In genomic region chr1:48889615-48890014, GRCh38 we compare ENCODE assay signal across 28 cellular contexts.
"Had no signal": no experiment of that assay in that cellular context is flagged by ENCODE, and none has a peak within 500 bp of the region (broad histone marks: within the 10 kb centered on the region; RNA-seq: fewer than 3 reads in every experiment).

No MANE protein-coding gene starts in this region.

- H3K9me3 Mint-ChIP-seq: neural crest cell; stimulated activated naive CD8-positive, alpha-beta T cell treated with anti-CD3 and anti-CD28 coated beads, Interleukin-15, amount 100 ng/mL, for 72 hours; type B pancreatic cell had no signal

- DNase-seq: hippocampal formation; immature natural killer cell; kidney; left colon; left lung; lower lobe of right lung; mammary epithelial cell; midbrain; mucosa of descending colon; naive thymus-derived CD4-positive, alpha-beta T cell; nucleus accumbens; right lobe of liver; stimulated activated CD4-positive, alpha-beta T cell treated with anti-CD3 and anti-CD28 coated beads, Interleukin-1b, Interleukin-23, amount 100 ng/mL, for 48 hours; stimulated activated CD4-positive, alpha-beta T cell treated with anti-CD3 and anti-CD28 coated beads, Interleukin-2, amount 100 ng/mL, for 48 hours; stimulated activated CD4-positive, alpha-beta T cell treated with anti-CD3 and anti-CD28 coated beads, Interleukin-4, amount 100 ng/mL, for 4 hours; stimulated activated CD8-positive, alpha-beta memory T cell treated with anti-CD3 and anti-CD28 coated beads, Interleukin-4, amount 100 ng/mL, for 48 hours; stimulated activated naive CD4-positive, alpha-beta T cell treated with Interleukin-2 at 50 U/mL for 16 hours; stimulated activated naive CD8-positive, alpha-beta T cell treated with anti-CD3 and anti-CD28 coated beads, Interleukin-15, amount 100 ng/mL, for 72 hours; substantia nigra; uterus had no signal

- H3K27ac ChIP-seq: left lung, lower lobe of right lung, parathyroid adenoma, right atrium auricular region, right lobe of liver, tibial nerve, uterus had no signal

- H3K79me2 ChIP-seq: parathyroid adenoma had no signal

- H3K36me3 Mint-ChIP-seq: immature natural killer cell; naive thymus-derived CD4-positive, alpha-beta T cell; natural killer cell treated with Interleukin-12 subunit alpha and Interleukin-12 subunit beta and Interleukin-15 and Interleukin-18, amount 100 ng/mL, for 72 hours; stimulated activated memory B cell treated with anti-CD40 and anti-IgM and Interleukin-4, amounts not matched to agents 10 μg/mL and 1 μg/mL and 100 μg/mL, for 72 hours; type B pancreatic cell had no signal

- ATAC-seq: left colon; left lung; lower lobe of right lung; mucosa of descending colon; naive thymus-derived CD4-positive, alpha-beta T cell; natural killer cell treated with Interleukin-12 subunit alpha and Interleukin-12 subunit beta and Interleukin-15 and Interleukin-18, amount 100 ng/mL, for 72 hours; right lobe of liver; stimulated activated memory B cell treated with anti-CD40 and anti-IgM and Interleukin-4, amounts not matched to agents 10 μg/mL and 1 μg/mL and 100 μg/mL, for 72 hours; stimulated activated naive CD8-positive, alpha-beta T cell treated with anti-CD3 and anti-CD28 coated beads, Interleukin-15, amount 100 ng/mL, for 72 hours had no signal

- H3K27ac Mint-ChIP-seq: immature natural killer cell; naive thymus-derived CD4-positive, alpha-beta T cell; natural killer cell treated with Interleukin-12 subunit alpha and Interleukin-12 subunit beta and Interleukin-15 and Interleukin-18, amount 100 ng/mL, for 72 hours; stimulated activated memory B cell treated with anti-CD40 and anti-IgM and Interleukin-4, amounts not matched to agents 10 μg/mL and 1 μg/mL and 100 μg/mL, for 72 hours; stimulated activated naive CD8-positive, alpha-beta T cell treated with anti-CD3 and anti-CD28 coated beads, Interleukin-15, amount 100 ng/mL, for 72 hours; type B pancreatic cell had no signal

- H2AFZ ChIP-seq: parathyroid adenoma had no signal

- H3K4me3 ChIP-seq: left lung, lower lobe of right lung, mucosa of descending colon, right atrium auricular region, right lobe of liver, smooth muscle cell, tibial nerve, uterus had no signal

- H3K9me3 ChIP-seq: left lung, lower lobe of right lung, mucosa of descending colon, right atrium auricular region, right lobe of liver, uterus had no signal

- H3K4me1 ChIP-seq: left lung, lower lobe of right lung, parathyroid adenoma, right atrium auricular region, right lobe of liver, tibial nerve, uterus had no signal

- H3K4me1 Mint-ChIP-seq: immature natural killer cell; naive thymus-derived CD4-positive, alpha-beta T cell; neural crest cell; stimulated activated naive CD8-positive, alpha-beta T cell treated with anti-CD3 and anti-CD28 coated beads, Interleukin-15, amount 100 ng/mL, for 72 hours had no signal

- H3K4me3 Mint-ChIP-seq: immature natural killer cell; naive thymus-derived CD4-positive, alpha-beta T cell; natural killer cell treated with Interleukin-12 subunit alpha and Interleukin-12 subunit beta and Interleukin-15 and Interleukin-18, amount 100 ng/mL, for 72 hours; neural crest cell; stimulated activated memory B cell treated with anti-CD40 and anti-IgM and Interleukin-4, amounts not matched to agents 10 μg/mL and 1 μg/mL and 100 μg/mL, for 72 hours; stimulated activated naive CD8-positive, alpha-beta T cell treated with anti-CD3 and anti-CD28 coated beads, Interleukin-15, amount 100 ng/mL, for 72 hours; type B pancreatic cell had no signal

- FAIRE-seq: kidney had no signal

- H3K4me2 ChIP-seq: smooth muscle cell had no signal

- H3K27me3 ChIP-seq: left lung, right atrium auricular region, right lobe of liver, tibial nerve, uterus had no signal

- H3K9ac ChIP-seq: parathyroid adenoma had no signal

- H3K36me3 ChIP-seq: left lung, lower lobe of right lung, right atrium auricular region, right lobe of liver, tibial nerve, uterus had no signal
